Comparison of ENCODE assay signal across 27 cellular contexts in the genomic region with DNA sequence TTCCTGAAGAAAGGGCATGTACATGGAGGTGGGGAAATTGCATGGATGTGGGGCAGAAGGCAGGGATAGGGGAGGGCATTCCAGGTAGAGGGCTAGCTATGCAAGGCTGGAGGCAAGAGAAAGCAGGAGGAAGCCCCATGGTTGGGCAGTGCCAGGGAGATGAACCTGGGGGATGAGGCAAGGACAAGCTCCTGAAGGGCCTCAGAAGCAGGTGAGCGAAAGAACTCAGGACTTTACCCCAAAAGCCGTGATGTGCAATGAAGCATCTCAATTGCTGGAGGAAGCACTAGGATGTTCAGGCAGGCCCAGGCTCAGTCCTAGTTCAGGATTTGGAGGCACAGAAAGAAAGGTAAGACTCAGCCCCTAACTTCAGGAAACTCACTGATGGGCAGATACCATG.
DNase-seq lines count a peak whose midpoint lies in the region; ATAC-seq and TF ChIP-seq lines count a peak whose summit lies in the region.
"Had no signal": no experiment of that assay in that cellular context is flagged by ENCODE, and none has a peak within 500 bp of the region (broad histone marks: within the 10 kb centered on the region; RNA-seq: fewer than 3 reads in every experiment).

No MANE protein-coding gene starts in this region.

- no peak overlapping the region for H3K4me3 Mint-ChIP-seq in CD4-positive, CD25-positive, alpha-beta regulatory T cell
- no peak overlapping the region for H3K4me3 Mint-ChIP-seq in Caco-2 (ENCODE audit: unreplicated experiment)
- H3K4me3 Mint-ChIP-seq: activated CD4-positive, alpha-beta memory T cell treated with anti-CD3 and anti-CD28 coated beads, Interleukin-2, amount 10 ng/mL, durations not matched to agents 7 days and 5 days; CD14-positive monocyte had no signal

- intact Hi-C loops in Caco-2 (cut with micrococcal nuclease; ENCODE audit: unreplicated experiment), result no loop called here

- peaks cover 4 to 13% (median 12%) of the 10 kb centered on the region in 4 donors for H3K4me1 Mint-ChIP-seq in CD4-positive, CD25-positive, alpha-beta regulatory T cell
- peaks cover 42% of the 10 kb centered on the region for H3K4me1 Mint-ChIP-seq in Caco-2 (ENCODE audit: low read depth, unreplicated experiment)

- H3K27me3 Mint-ChIP-seq in CD4-positive, CD25-positive, alpha-beta regulatory T cell, result no peaks in the 10 kb centered on the region
- no peaks in the 10 kb centered on the region for H3K27me3 Mint-ChIP-seq in Caco-2 (ENCODE audit: insufficient read depth, unreplicated experiment)
- H3K27me3 Mint-ChIP-seq: activated CD4-positive, alpha-beta memory T cell treated with anti-CD3 and anti-CD28 coated beads, Interleukin-2, amount 10 ng/mL, durations not matched to agents 7 days and 5 days had no signal

- no peak overlapping the region for H2AFZ ChIP-seq in parathyroid adenoma

- no peak for TF ChIP-seq CTCF in Caco-2 (IDR thresholded peaks at IDR 0.05; ENCODE audit: insufficient read depth in 1 of 2, low read depth in 1 of 2, low read length in 1 of 2, severe bottlenecking in 1 of 2, unreplicated experiment in 1 of 2)
- no peak for TF ChIP-seq CTCF in parathyroid adenoma (IDR thresholded peaks at IDR 0.05)

- H3K27me3 ChIP-seq in CD4-positive, CD25-positive, alpha-beta regulatory T cell (ENCODE audit: control insufficient read depth, insufficient read depth, low read length), result no peaks in the 10 kb centered on the region
- H3K27me3 ChIP-seq in Caco-2 (replicated peaks; ENCODE audit: control insufficient read depth, insufficient read depth, low read length), result no peaks in the 10 kb centered on the region
- H3K27me3 ChIP-seq in parathyroid adenoma (ENCODE audit: control insufficient read depth, insufficient read depth, low read length), result no peaks in the 10 kb centered on the region
- H3K27me3 ChIP-seq: ascending aorta, tibial nerve had no signal

- POLR2A ChIA-PET in Caco-2 (lab: Charles Lee), result no interaction called here

- no peak overlapping the region for H3K4me3 ChIP-seq in CD4-positive, CD25-positive, alpha-beta regulatory T cell (ENCODE audit: low read depth, low read length)
- H3K4me3 ChIP-seq in Caco-2 (ENCODE audit: low read depth, low read length) (no peak overlapping the region), parathyroid adenoma (ENCODE audit: low read depth, low read length) (no peak overlapping the region)
- H3K4me3 ChIP-seq: ascending aorta, tibial nerve had no signal

- H3K9me3 Mint-ChIP-seq in CD4-positive, CD25-positive, alpha-beta regulatory T cell, result no peaks in the 10 kb centered on the region
- H3K9me3 Mint-ChIP-seq in Caco-2 (ENCODE audit: unreplicated experiment), result no peaks in the 10 kb centered on the region
- H3K9me3 Mint-ChIP-seq: activated CD4-positive, alpha-beta memory T cell treated with anti-CD3 and anti-CD28 coated beads, Interleukin-2, amount 10 ng/mL, durations not matched to agents 7 days and 5 days; activated T-helper 2 cell treated with anti-CD3 and anti-CD28 coated beads, Interferon-gamma antibody, Interleukin-2, Interleukin-4, amounts not matched to agents 10 μg/mL and 5 μg/mL and 100 μg/mL, durations not matched to agents 14 hours and 24 hours and 36 hours; CD14-positive monocyte had no signal

- no peak for DNase-seq in CD4-positive, CD25-positive, alpha-beta regulatory T cell
- no peak for DNase-seq in Caco-2
- peak; percentile 38 for DNase-seq in islet precursor cell
- DNase-seq in NCI-H187 (lab: John Stamatoyannopoulos, UW), result no peak
- DNase-seq: activated CD4-positive, alpha-beta memory T cell treated with anti-CD3 and anti-CD28 coated beads, Interleukin-2, amount 10 ng/mL, durations not matched to agents 7 days and 5 days; activated CD4-positive, CD25-positive, alpha-beta regulatory T cell treated with anti-CD3 and anti-CD28 coated beads, Interleukin-2, amount 50 U/mL, for 72 hours; activated CD8-positive, alpha-beta memory T cell treated with anti-CD3 and anti-CD28 coated beads, Interleukin-2, amount 50 U/mL, for 48 hours; central memory CD4-positive, alpha-beta T cell; erythroblast; glutamatergic neuron; HCEC 1CT; Kasumi-1; NCI-H1417; NCI-H2081; NCI-H2227 treated with DMSO at 0.1 percent for 48 hours; NCI-H526 treated with DMSO at 0.1 percent for 48 hours; posterior cingulate gyrus; SHP77; stimulated activated CD4-positive, alpha-beta T cell treated with anti-CD3 and anti-CD28 coated beads, Interleukin-4, amount 100 ng/mL, for 1 hour had no signal

- H3K27ac ChIP-seq in CD4-positive, CD25-positive, alpha-beta regulatory T cell (ENCODE audit: insufficient read depth, low read length, poor library complexity, severe bottlenecking), result no peak overlapping the region
- peak overlapping the region; percentile 67 for H3K27ac ChIP-seq in parathyroid adenoma

- no peak for ATAC-seq in CD4-positive, CD25-positive, alpha-beta regulatory T cell (ENCODE audit: low read depth in 2 of 2)
- ATAC-seq in GM21825 (IDR thresholded peaks at IDR 0.05; ENCODE audit: unreplicated experiment) (no peak), GM19452 (IDR thresholded peaks at IDR 0.05; ENCODE audit: unreplicated experiment) (no peak)
- ATAC-seq: sciatic nerve had no signal

- no peaks in the 10 kb centered on the region for H3K36me3 ChIP-seq in CD4-positive, CD25-positive, alpha-beta regulatory T cell (ENCODE audit: control insufficient read depth, insufficient read depth, low read length)
- H3K36me3 ChIP-seq in Caco-2 (ENCODE audit: control insufficient read depth, insufficient read depth, low read length), result no peaks in the 10 kb centered on the region
- H3K36me3 ChIP-seq in parathyroid adenoma (ENCODE audit: control insufficient read depth, insufficient read depth, low read length), result no peaks in the 10 kb centered on the region
- H3K36me3 ChIP-seq: ascending aorta had no signal

- H3K4me1 ChIP-seq in CD4-positive, CD25-positive, alpha-beta regulatory T cell (ENCODE audit: control insufficient read depth, insufficient read depth, low read length, poor library complexity, severe bottlenecking), result no peaks in the 10 kb centered on the region
- peaks cover 35% of the 10 kb centered on the region for H3K4me1 ChIP-seq in Caco-2
- peaks cover 27% of the 10 kb centered on the region for H3K4me1 ChIP-seq in parathyroid adenoma

- CTCF ChIA-PET in Caco-2 (lab: Charles Lee), result interaction anchor here (0.6 kb wide), 1 partner anchor 63 kb away, joined by 3 read pairs; no protein-coding TSS in a partner anchor

- H3K9me3 ChIP-seq in CD4-positive, CD25-positive, alpha-beta regulatory T cell (ENCODE audit: control insufficient read depth in 2 of 2, low read length in 2 of 2), result no peaks in the 10 kb centered on the region
- H3K9me3 ChIP-seq in Caco-2, result no peaks in the 10 kb centered on the region
- no peaks in the 10 kb centered on the region for H3K9me3 ChIP-seq in parathyroid adenoma (ENCODE audit: control insufficient read depth, low read length)
- H3K9me3 ChIP-seq: ascending aorta, tibial nerve had no signal

- no peak overlapping the region for H3K4me2 ChIP-seq in parathyroid adenoma (ENCODE audit: low read length)

- no peaks in the 10 kb centered on the region for H3K79me2 ChIP-seq in parathyroid adenoma

- H3K36me3 Mint-ChIP-seq in CD4-positive, CD25-positive, alpha-beta regulatory T cell, result peaks cover 18% of the 10 kb centered on the region
- peaks cover 6% of the 10 kb centered on the region for H3K36me3 Mint-ChIP-seq in Caco-2 (ENCODE audit: insufficient read depth, unreplicated experiment)

- H3K9ac ChIP-seq in parathyroid adenoma, result no peak overlapping the region

- H3K27ac Mint-ChIP-seq in CD4-positive, CD25-positive, alpha-beta regulatory T cell, result peak overlapping the region in 2 of 3 donors; percentile 22 to 84
- H3K27ac Mint-ChIP-seq in Caco-2 (ENCODE audit: unreplicated experiment), result peak overlapping the region; percentile 83

- BruUV-seq in Caco-2 (replicated peaks; lab: Mats Ljungman, UMichigan), result no TSS peak
